In genomic region chr1:202728951-202729350, GRCh38 we compare ENCODE assay signal across 22 cellular contexts. TPM values are rescaled to one million over a fixed set of nuclear protein-coding genes. Genes with fewer than 3 reads are reported as not detected.
DNase-seq lines count a peak whose midpoint lies in the region; ATAC-seq, FAIRE-seq and TF ChIP-seq lines count a peak whose summit lies in the region.
"Had no signal": no experiment of that assay in that cellular context is flagged by ENCODE, and none has a peak within 500 bp of the region (broad histone marks: within the 10 kb centered on the region; RNA-seq: fewer than 3 reads in every experiment).

No MANE protein-coding gene starts in this region.

- RAD21 ChIA-PET in GM12878 (lab: Charles Lee; ENCODE audit: unreplicated experiment), result interaction anchor here (1.7 kb wide), 1 partner anchor 9 kb away, joined by 9 read pairs; no protein-coding TSS in a partner anchor

- 8% methylated on average over 4 of the region's 4 CpGs for WGBS in GM12878 (ENCODE audit: insufficient coverage, insufficient replicate concordance, low lambda C conversion rate, missing lambda C conversion rate)

- DNase-seq in A673 (ENCODE audit: low spot score) (no peak), GM12878 (ENCODE audit: low read depth, low spot score) (no peak), naive B cell (no peak), Calu3 (no peak), right atrium auricular region (ENCODE audit: low spot score) (no peak)
- DNase-seq in naive thymus-derived CD8-positive, alpha-beta T cell, result no peak
- DNase-seq: Caco-2; CD4-positive, alpha-beta memory T cell; DND-41; GOT3; NCI-H1417; NCI-H1694 treated with DMSO at 0.1 percent for 48 hours; NCI-H446 treated with DMSO at 0.1 percent for 48 hours; NCI-H526 treated with DMSO at 0.1 percent for 48 hours had no signal

- CTCF ChIA-PET in A673 (lab: Charles Lee) (no interaction called here), GM12878 (lab: Yijun Ruan, JAX) (interaction anchor here (1.0 to 2.4 kb wide), 4 partner anchors 9 to 271 kb away, joined by 3 to 9 read pairs (median 6); no protein-coding TSS in a partner anchor), Calu3 (lab: Charles Lee) (interaction anchor here (0.6 to 1.0 kb wide), 2 partner anchors 9 to 336 kb away, joined by 3 to 4 read pairs; no protein-coding TSS in a partner anchor)

- H3K9me3 Mint-ChIP-seq in naive B cell (no peaks in the 10 kb centered on the region), Calu3 (ENCODE audit: low read depth, unreplicated experiment) (no peaks in the 10 kb centered on the region)
- H3K9me3 Mint-ChIP-seq in naive thymus-derived CD8-positive, alpha-beta T cell, result no peaks in the 10 kb centered on the region
- H3K9me3 Mint-ChIP-seq: CD4-positive, alpha-beta memory T cell; IgD-negative memory B cell had no signal

- H3K4me1 Mint-ChIP-seq in naive B cell (peaks cover 4 to 17% (median 8%) of the 10 kb centered on the region in 3 donors), Calu3 (ENCODE audit: low read depth, unreplicated experiment) (no peaks in the 10 kb centered on the region)
- peaks cover 0 to 5% (median 1%) of the 10 kb centered on the region in 4 donors for H3K4me1 Mint-ChIP-seq in naive thymus-derived CD8-positive, alpha-beta T cell
- H3K4me1 Mint-ChIP-seq: CD4-positive, alpha-beta memory T cell had no signal

- ATAC-seq in GM12878, result peak; percentile 60
- ATAC-seq in naive B cell (ENCODE audit: low read depth in 2 of 2), result peak; percentile 51 to 55
- ATAC-seq in HG03354 (IDR thresholded peaks at IDR 0.05; ENCODE audit: poor library complexity, severe bottlenecking, unreplicated experiment), result no peak
- no peak for ATAC-seq in naive thymus-derived CD8-positive, alpha-beta T cell
- ATAC-seq: HCT116, Right ventricle myocardium inferior had no signal

- no peaks in the 10 kb centered on the region for H3K27me3 ChIP-seq in A673 (replicated peaks; ENCODE audit: insufficient read depth, low read depth, low read length, poor library complexity)
- no peaks in the 10 kb centered on the region for H3K27me3 ChIP-seq in BLaER1 treated with 17β-estradiol and CSF1 and Interleukin-3, amounts not matched to agents 10 nM and 100 nM
- H3K27me3 ChIP-seq in GM12878 (replicated peaks in 1 of 2; ENCODE audit: control insufficient read depth in 2 of 2, insufficient read depth in 2 of 2, low read length in 1 of 2), result no peaks in the 10 kb centered on the region
- no peaks in the 10 kb centered on the region for H3K27me3 ChIP-seq in right atrium auricular region
- H3K27me3 ChIP-seq: SJSA1 had no signal

- H3K4me3 Mint-ChIP-seq in naive B cell (no peak overlapping the region), Calu3 (ENCODE audit: low read depth, unreplicated experiment) (no peak overlapping the region)
- H3K4me3 Mint-ChIP-seq in naive thymus-derived CD8-positive, alpha-beta T cell, result no peak overlapping the region
- H3K4me3 Mint-ChIP-seq: CD4-positive, alpha-beta memory T cell; IgD-negative memory B cell had no signal

- no peak for TF ChIP-seq EP300 in GM12878 (IDR thresholded peaks at IDR 0.05; ENCODE audit: borderline replicate concordance in 1 of 2, control insufficient read depth in 1 of 2, low read depth in 2 of 2, low read length in 2 of 2)

- H3K9ac ChIP-seq in BLaER1 treated with 17β-estradiol and CSF1 and Interleukin-3, amounts not matched to agents 10 nM and 100 nM, result peak overlapping the region in 4 of 11 experiments; percentile 36 to 69 (median 48); a peak in 6 of 22 replicates
- no peak overlapping the region for H3K9ac ChIP-seq in GM12878 (ENCODE audit: control insufficient read depth, insufficient read depth, low read length)

- peaks cover 20 to 99% (median 61%) of the 10 kb centered on the region in 11 experiments; a peak in 19 of 22 replicates for H4K20me1 ChIP-seq in BLaER1 treated with 17β-estradiol and CSF1 and Interleukin-3, amounts not matched to agents 10 nM and 100 nM
- H4K20me1 ChIP-seq in GM12878 (ENCODE audit: control insufficient read depth, insufficient read depth), result no peaks in the 10 kb centered on the region

- H3K9me3 ChIP-seq in A673 (ENCODE audit: low read depth, low read length, poor library complexity, severe bottlenecking), result no peaks in the 10 kb centered on the region
- no peaks in the 10 kb centered on the region for H3K9me3 ChIP-seq in BLaER1 treated with 17β-estradiol and CSF1 and Interleukin-3, amounts not matched to agents 10 nM and 100 nM (replicated peaks in 1 of 11)
- no peaks in the 10 kb centered on the region for H3K9me3 ChIP-seq in GM12878 (replicated peaks; ENCODE audit: control insufficient read depth, insufficient read depth, low read length)
- no peaks in the 10 kb centered on the region for H3K9me3 ChIP-seq in right atrium auricular region
- H3K9me3 ChIP-seq: Caco-2, SJSA1 had no signal

- no peaks in the 10 kb centered on the region for H3K27me3 Mint-ChIP-seq in naive B cell
- no peaks in the 10 kb centered on the region for H3K27me3 Mint-ChIP-seq in Calu3 (ENCODE audit: unreplicated experiment)
- H3K27me3 Mint-ChIP-seq in naive thymus-derived CD8-positive, alpha-beta T cell, result no peaks in the 10 kb centered on the region
- H3K27me3 Mint-ChIP-seq: CD4-positive, alpha-beta memory T cell; IgD-negative memory B cell had no signal

- TF ChIP-seq CTCF in A673 (conservative IDR thresholded peaks at IDR 0.05; ENCODE audit: low read depth, low read length) (no peak), GM12878 (IDR thresholded peaks at IDR 0.05 in 2 of 3, conservative IDR thresholded peaks at IDR 0.05 in 1 of 3; ENCODE audit: control insufficient read depth in 2 of 3, extremely low read depth in 1 of 3, insufficient read depth in 1 of 3, low read depth in 3 of 3, low read length in 3 of 3) (no peak), Calu3 (IDR thresholded peaks at IDR 0.05; ENCODE audit: unreplicated experiment) (no peak), right atrium auricular region (IDR thresholded peaks at IDR 0.05) (no peak)

- FAIRE-seq in GM12878 (lab: Jason Lieb, UNC), result no peak
- FAIRE-seq: A204.1 had no signal

- H3K4me2 ChIP-seq in BLaER1 treated with 17β-estradiol and CSF1 and Interleukin-3, amounts not matched to agents 10 nM and 100 nM, result peak overlapping the region in 8 of 11 experiments; percentile 38 to 81 (median 72); a peak in 16 of 22 replicates
- no peak overlapping the region for H3K4me2 ChIP-seq in GM12878 (ENCODE audit: control insufficient read depth, insufficient read depth)

- H3K4me3 ChIP-seq in A673 (ENCODE audit: low read depth, low read length, poor library complexity, severe bottlenecking), result no peak overlapping the region
- H3K4me3 ChIP-seq in BLaER1 treated with 17β-estradiol and CSF1 and Interleukin-3, amounts not matched to agents 10 nM and 100 nM, result no peak overlapping the region; a peak in 1 of 20 replicates
- H3K4me3 ChIP-seq in GM12878, result no peak overlapping the region
- no peak overlapping the region for H3K4me3 ChIP-seq in right atrium auricular region
- H3K4me3 ChIP-seq: SJSA1 had no signal

- SMC1A ChIA-PET in GM12878 (lab: Charles Lee; ENCODE audit: uncharacterized antibody, unreplicated experiment), result interaction anchor here (1.0 to 1.8 kb wide), 2 partner anchors 9 to 14 kb away, joined by 3 to 9 read pairs; no protein-coding TSS in a partner anchor

- peaks cover 41 to 43% of the 10 kb centered on the region in 2 donors for H3K36me3 Mint-ChIP-seq in naive B cell
- H3K36me3 Mint-ChIP-seq in Calu3 (ENCODE audit: insufficient read depth, unreplicated experiment), result peaks cover 62% of the 10 kb centered on the region
- H3K36me3 Mint-ChIP-seq in naive thymus-derived CD8-positive, alpha-beta T cell, result peaks cover 0 to 77% (median 24%) of the 10 kb centered on the region in 3 donors

- POLR2A ChIA-PET in A673 (lab: Charles Lee; ENCODE audit: low non-redundant PET) (no interaction called here), GM12878 (lab: Charles Lee) (interaction anchor here (0.7 to 0.9 kb wide), 2 partner anchors 9 to 18 kb away, joined by 4 to 5 read pairs; no protein-coding TSS in a partner anchor)
- POLR2A ChIA-PET in naive thymus-derived CD8-positive, alpha-beta T cell (lab: Charles Lee), result no interaction called here

- peak overlapping the region in 5 of 6 donors; percentile 26 to 74 (median 35) for H3K27ac Mint-ChIP-seq in naive B cell
- no peak overlapping the region for H3K27ac Mint-ChIP-seq in Calu3 (ENCODE audit: unreplicated experiment)
- H3K27ac Mint-ChIP-seq in naive thymus-derived CD8-positive, alpha-beta T cell, result no peak overlapping the region

- TF ChIP-seq POLR2A in GM12878 (IDR thresholded peaks at IDR 0.05; ENCODE audit: low read depth, low read length), result no peak

- in situ Hi-C loops in GM12878 (cut with MboI), result no loop called here

- TF ChIP-seq RAD21 in GM12878 (IDR thresholded peaks at IDR 0.05; ENCODE audit: insufficient read depth, low read depth, low read length), result no peak

- H3K4me1 ChIP-seq in A673 (ENCODE audit: insufficient read depth, low read length, poor library complexity, severe bottlenecking) (no peaks in the 10 kb centered on the region), GM12878 (ENCODE audit: control insufficient read depth, insufficient read depth, low read length) (no peaks in the 10 kb centered on the region), right atrium auricular region (no peaks in the 10 kb centered on the region)
- peaks cover 0 to 60% (median 39%) of the 10 kb centered on the region in 10 experiments; a peak in 14 of 20 replicates for H3K4me1 ChIP-seq in BLaER1 treated with 17β-estradiol and CSF1 and Interleukin-3, amounts not matched to agents 10 nM and 100 nM
- H3K4me1 ChIP-seq: Caco-2, SJSA1 had no signal

- no peak overlapping the region for H2AFZ ChIP-seq in GM12878 (ENCODE audit: control insufficient read depth, low read depth, low read length)

- H3K79me2 ChIP-seq in GM12878 (ENCODE audit: control insufficient read depth, insufficient read depth, low read length), result no peaks in the 10 kb centered on the region

- TSS peak; percentile 25 for BruUV-seq in A673 (replicated peaks; lab: Mats Ljungman, UMichigan)
- no TSS peak for BruUV-seq in GM12878 (replicated peaks; lab: Mats Ljungman, UMichigan)
- no TSS peak for BruUV-seq in Calu3 (replicated peaks; lab: Mats Ljungman, UMichigan)

- H3K36me3 ChIP-seq in A673 (ENCODE audit: insufficient read depth, low read length, poor library complexity, severe bottlenecking) (peaks cover 61% of the 10 kb centered on the region), GM12878 (ENCODE audit: control insufficient read depth in 2 of 2, insufficient read depth in 2 of 2, low read length in 1 of 2) (peaks cover 4 to 6% of the 10 kb centered on the region in 2 experiments), right atrium auricular region (peaks cover 59% of the 10 kb centered on the region)
- peaks cover 88 to 100% (median 96%) of the 10 kb centered on the region in 11 experiments for H3K36me3 ChIP-seq in BLaER1 treated with 17β-estradiol and CSF1 and Interleukin-3, amounts not matched to agents 10 nM and 100 nM

- H3K27ac ChIP-seq in A673 (ENCODE audit: low read depth, low read length, poor library complexity, severe bottlenecking), result no peak overlapping the region
- peak overlapping the region in 5 of 11 experiments; percentile 24 to 79 (median 72); a peak in 9 of 22 replicates for H3K27ac ChIP-seq in BLaER1 treated with 17β-estradiol and CSF1 and Interleukin-3, amounts not matched to agents 10 nM and 100 nM
- no peak overlapping the region for H3K27ac ChIP-seq in GM12878 (ENCODE audit: control insufficient read depth, insufficient read depth)
- H3K27ac ChIP-seq in right atrium auricular region, result no peak overlapping the region
- H3K27ac ChIP-seq: SJSA1 had no signal

- intact Hi-C loops in A673 (cut with micrococcal nuclease; ENCODE audit: unreplicated experiment) (no loop called here), GM12878 (cut with micrococcal nuclease; ENCODE audit: unreplicated experiment) (loop anchor here (10.0 kb wide), 2 partner anchors 56 to 266 kb away; no protein-coding TSS in a partner anchor), Calu3 (cut with micrococcal nuclease; ENCODE audit: unreplicated experiment) (no loop called here)

RNA-seq across cellular contexts. Expression of gene SYT2, which starts 18.7 kb away (rescaled TPM):
- 0.69 and 0.92 TPM in 2 replicates for total RNA-seq in A673 (2021)
- not detected in 2 replicates for total RNA-seq in GM12878 (2013; cell fraction: nucleolus; rRNA removed)
- not detected in 2 replicates for total RNA-seq in GM12878 (2014; rRNA removed)
- total RNA-seq in GM12878 (2014; rRNA removed; fragmentation: Illumina TruSeq; extraction: Trizol), result not detected in 2 replicates
- not detected in 2 replicates for total RNA-seq in GM12878 (2021)
- not detected for polyA plus RNA-seq in GM12878 (2011; ENCODE audit: low read depth)
- polyA plus RNA-seq in GM12878 (2011; rRNA removed), result not detected in 2 replicates
- polyA plus RNA-seq in GM12878 (2011; cell fraction: cytosol; rRNA removed), result not detected in 2 replicates
- not detected in 2 replicates for polyA plus RNA-seq in GM12878 (2011; cell fraction: nucleus; rRNA removed)
- not detected in 2 replicates for polyA plus RNA-seq in GM12878 (2012)
- not detected in 2 replicates for polyA plus RNA-seq in GM12878 (2014; fragmentation: Illumina TruSeq; extraction: Trizol)
- not detected for polyA plus RNA-seq in GM12878 (2014; fragmentation: Nextera tagmentation; extraction: Ambion mirVana)
- polyA plus RNA-seq in GM12878 (2014; rRNA removed), result not detected in 2 replicates
- not detected for polyA plus RNA-seq in GM12878 (2016; fragmentation: Nextera tagmentation; extraction: Ambion mirVana)
- not detected in 2 replicates for polyA minus RNA-seq in GM12878 (2011; rRNA and poly(A)+ RNA removed)
- polyA minus RNA-seq in GM12878 (2011; cell fraction: cytosol; rRNA and poly(A)+ RNA removed), result not detected in 2 replicates
- not detected in 2 replicates for polyA minus RNA-seq in GM12878 (2011; cell fraction: nucleus; rRNA and poly(A)+ RNA removed)
- under 1 TPM in 2 of 6 donors, not detected in 4; 0.11 to 0.12 TPM for polyA plus RNA-seq in naive B cell (ENCODE audit: low read depth in 6 of 6)
- total RNA-seq in Calu3 (2022), result not detected in 2 replicates
- not detected for total RNA-seq in naive thymus-derived CD8-positive, alpha-beta T cell
- under 1 TPM in 1 of 3 donors, not detected in 2; 0.02 TPM for polyA plus RNA-seq in naive thymus-derived CD8-positive, alpha-beta T cell
- not detected for total RNA-seq in right atrium auricular region
- total RNA-seq: CD4-positive, alpha-beta memory T cell; Right ventricle myocardium inferior; SJSA1 had no signal
- polyA plus RNA-seq: BJ, IgD-negative memory B cell had no signal

Comparison
In these comparisons a context has a peak if more than half of its experiments do, and no peak if none do; other contexts are left out.
1. ATAC-seq: peak in GM12878 (single experiment) and naive B cell (2 of 2); none in HG03354 (single experiment) and naive thymus-derived CD8-positive, alpha-beta T cell (0 of 2).
2. H3K27ac Mint-ChIP-seq: peak in naive B cell (5 of 6); none in Calu3 (single experiment) and naive thymus-derived CD8-positive, alpha-beta T cell (0 of 10).